8 cellular contexts compared by ENCODE assay signal in the genomic region with DNA sequence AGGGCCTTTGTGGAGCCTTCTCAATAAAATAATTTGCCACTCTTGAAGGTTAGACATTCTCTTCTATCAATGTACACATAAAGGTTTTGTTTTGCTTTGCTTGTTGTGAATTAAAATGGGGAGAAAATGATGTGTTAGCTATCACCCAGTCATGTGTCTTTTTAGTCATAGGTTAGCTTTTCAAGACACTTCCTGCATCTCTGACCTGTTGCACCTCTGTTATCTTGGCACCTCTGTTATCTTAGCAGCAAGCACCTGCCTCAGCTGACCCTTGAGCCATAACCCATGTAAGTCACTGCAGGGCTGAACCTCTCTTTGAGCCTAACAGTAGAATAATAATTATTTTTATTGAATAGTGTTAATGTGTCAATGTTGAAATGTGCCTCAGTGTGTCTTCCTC. TPM values are rescaled to one million over a fixed set of nuclear protein-coding genes. Genes with fewer than 3 reads are reported as not detected.
DNase-seq lines count a peak whose midpoint lies in the region; ATAC-seq, FAIRE-seq and TF ChIP-seq lines count a peak whose summit lies in the region.

No MANE protein-coding gene starts in this region.

- in situ Hi-C loops in HAP-1 (cut with MboI; ENCODE audit: low sequenced_read_pairs): no loop called here

- no peaks in the 10 kb centered on the region for H3K9me3 ChIP-seq in HAP-1
- H3K9me3 ChIP-seq in psoas muscle: no peaks in the 10 kb centered on the region

- FAIRE-seq in RCC 7860 (lab: Jason Lieb, UNC): no peak

- no peak for TF ChIP-seq CTCF in fibroblast of mammary gland (conservative IDR thresholded peaks at IDR 0.05; ENCODE audit: control insufficient read depth, insufficient read depth, low read depth, low read length)
- no peak for TF ChIP-seq CTCF in psoas muscle (IDR thresholded peaks at IDR 0.05)

- ATAC-seq in psoas muscle: no peak

- peak overlapping the region; percentile 31; the same call in 1 of the 2 replicates for H3K4me3 ChIP-seq in HAP-1
- peak overlapping the region; percentile 61 for H3K4me3 ChIP-seq in fibroblast of mammary gland (ENCODE audit: control insufficient read depth, low read depth, low read length)
- H3K4me3 ChIP-seq in psoas muscle: peak overlapping the region; percentile 66

- peak overlapping the region; percentile 88 for H3K27ac ChIP-seq in psoas muscle

- H3K4me1 ChIP-seq in HAP-1 (peaks cover 11% of the 10 kb centered on the region), psoas muscle (peaks cover 9% of the 10 kb centered on the region)

- H3K27me3 ChIP-seq in HAP-1 (ENCODE audit: low read depth) (no peaks in the 10 kb centered on the region), psoas muscle (ENCODE audit: insufficient read depth in 3 of 3, low read length in 2 of 3) (no peaks in the 10 kb centered on the region)

- no peak for DNase-seq in HAP-1 (ENCODE audit: low spot score in 2 of 2)
- peak; percentile 21 for DNase-seq in RCC 7860 (ENCODE audit: low spot score)
- no peak for DNase-seq in fibroblast of mammary gland (ENCODE audit: low read depth)
- no peak for DNase-seq in psoas muscle
- DNase-seq in stimulated activated naive CD4-positive, alpha-beta T cell (lab: John Stamatoyannopoulos, UW): no peak
- DNase-seq in activated gamma-delta T cell (lab: John Stamatoyannopoulos, UW): no peak
- DNase-seq in ureter (ENCODE audit: low spot score): no peak
- no peak for DNase-seq in HPDE6-E6E7 (ENCODE audit: extremely low spot score)

- H3K36me3 ChIP-seq in HAP-1 (replicated peaks) (no peaks in the 10 kb centered on the region), psoas muscle (ENCODE audit: insufficient read depth in 1 of 2, low read depth in 1 of 2) (no peaks in the 10 kb centered on the region)

- intact Hi-C loops in psoas muscle (cut with DNase I): loop anchor here in 1 of 2 donors (5.0 kb wide), 1 partner anchor 41 kb away; no protein-coding TSS in a partner anchor

RNA-seq across cellular contexts. Expression of a gene that starts 1.0 kb away (rescaled TPM):
- total RNA-seq in psoas muscle (1 to 10 TPM in 3 of 4 donors, under 1 TPM in 1; 0.88 to 1.9 (median 1.4) TPM), ureter (26.2 TPM)
- 1 to 10 TPM in 2 of 3 donors, under 1 TPM in 1; 0.53 to 1.2 (median 1.0) TPM for polyA plus RNA-seq in psoas muscle

RNA-seq across cellular contexts. Expression of a gene that starts 38.5 kb away (rescaled TPM):
- 10 to 100 TPM in 1 of 4 donors, 1 to 10 TPM in 3; 5.3 to 16.7 (median 8.0) TPM for total RNA-seq in psoas muscle
- 1 to 10 TPM; 2.6 to 5.4 (median 3.2) TPM for polyA plus RNA-seq in psoas muscle
- 30.8 TPM for total RNA-seq in ureter
